Comparison of ENCODE assay signal across 19 cellular contexts in the genomic region with DNA sequence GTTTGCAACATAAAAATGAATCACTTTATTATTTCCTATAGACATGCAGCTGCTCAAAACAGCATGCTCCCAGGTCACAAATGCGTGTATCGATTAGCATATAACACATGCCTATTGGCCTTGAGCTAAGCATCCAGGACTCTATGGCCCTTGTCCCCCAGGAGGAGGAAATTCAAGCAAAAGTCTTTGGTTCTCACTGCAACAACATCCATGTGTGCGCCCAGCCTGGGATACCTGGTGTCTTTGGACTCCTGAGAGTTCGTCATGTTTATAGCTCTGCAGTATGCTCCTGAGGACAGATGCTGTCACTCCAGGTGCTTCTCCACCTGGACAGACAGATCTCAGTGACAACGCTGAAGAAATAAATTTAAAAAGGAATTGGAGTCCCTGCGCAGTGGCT.
"Had no signal": no experiment of that assay in that cellular context is flagged by ENCODE, and none has a peak within 500 bp of the region (broad histone marks: within the 10 kb centered on the region; RNA-seq: fewer than 3 reads in every experiment).

No MANE protein-coding gene starts in this region.

- H3K9ac ChIP-seq: parathyroid adenoma had no signal

- H3K4me1 ChIP-seq: parathyroid adenoma, psoas muscle, upper lobe of right lung had no signal

- DNase-seq: effector CD4-positive, alpha-beta T cell; endodermal cell; hippocampal formation; natural killer cell; retina; stimulated activated CD4-positive, alpha-beta T cell treated with anti-CD3 and anti-CD28 coated beads, Interleukin-15, amount 100 ng/mL, for 24 hours; stimulated activated CD4-positive, alpha-beta T cell treated with anti-CD3 and anti-CD28 coated beads, Interleukin-1b, Interleukin-23, amount 100 ng/mL, for 48 hours; stimulated activated CD4-positive, alpha-beta T cell treated with anti-CD3 and anti-CD28 coated beads, Interleukin-4, amount 100 ng/mL, for 24 hours; upper lobe of right lung had no signal

- H2AFZ ChIP-seq: parathyroid adenoma had no signal

- H3K79me2 ChIP-seq: parathyroid adenoma had no signal

- H3K36me3 ChIP-seq: heart left ventricle, right lobe of liver, tibial nerve, upper lobe of right lung, vagina had no signal

- H3K4me3 ChIP-seq: coronary artery, heart left ventricle, mucosa of descending colon, psoas muscle, right lobe of liver, tibial nerve, upper lobe of right lung, vagina had no signal

- H3K27ac ChIP-seq: heart left ventricle, parathyroid adenoma, psoas muscle, upper lobe of right lung had no signal

- H3K27me3 ChIP-seq: right lobe of liver, tibial nerve, upper lobe of right lung, vagina had no signal

- H3K9me3 ChIP-seq: heart left ventricle, mucosa of descending colon, psoas muscle, right lobe of liver, tibial nerve, upper lobe of right lung, vagina had no signal

- ATAC-seq: left colon; natural killer cell; stimulated activated memory B cell treated with anti-CD40 and anti-IgM and Interleukin-4, amounts not matched to agents 10 μg/mL and 1 μg/mL and 100 μg/mL, for 72 hours had no signal
